1 cellular context compared by ENCODE assay signal in genomic region chr14:35401422-35401729, GRCh38.
TF ChIP-seq lines count a peak whose summit lies in the region.

No MANE protein-coding gene starts in this region.

TF ChIP-seq in GM23338, 12 proteins besides CTCF, POLR2A, EP300 and RAD21 (continued from another document):
- TF ChIP-seq ZNF462 (CRISPR knock-in tag; IDR thresholded peaks at IDR 0.05), result no peak
